In the genomic region with DNA sequence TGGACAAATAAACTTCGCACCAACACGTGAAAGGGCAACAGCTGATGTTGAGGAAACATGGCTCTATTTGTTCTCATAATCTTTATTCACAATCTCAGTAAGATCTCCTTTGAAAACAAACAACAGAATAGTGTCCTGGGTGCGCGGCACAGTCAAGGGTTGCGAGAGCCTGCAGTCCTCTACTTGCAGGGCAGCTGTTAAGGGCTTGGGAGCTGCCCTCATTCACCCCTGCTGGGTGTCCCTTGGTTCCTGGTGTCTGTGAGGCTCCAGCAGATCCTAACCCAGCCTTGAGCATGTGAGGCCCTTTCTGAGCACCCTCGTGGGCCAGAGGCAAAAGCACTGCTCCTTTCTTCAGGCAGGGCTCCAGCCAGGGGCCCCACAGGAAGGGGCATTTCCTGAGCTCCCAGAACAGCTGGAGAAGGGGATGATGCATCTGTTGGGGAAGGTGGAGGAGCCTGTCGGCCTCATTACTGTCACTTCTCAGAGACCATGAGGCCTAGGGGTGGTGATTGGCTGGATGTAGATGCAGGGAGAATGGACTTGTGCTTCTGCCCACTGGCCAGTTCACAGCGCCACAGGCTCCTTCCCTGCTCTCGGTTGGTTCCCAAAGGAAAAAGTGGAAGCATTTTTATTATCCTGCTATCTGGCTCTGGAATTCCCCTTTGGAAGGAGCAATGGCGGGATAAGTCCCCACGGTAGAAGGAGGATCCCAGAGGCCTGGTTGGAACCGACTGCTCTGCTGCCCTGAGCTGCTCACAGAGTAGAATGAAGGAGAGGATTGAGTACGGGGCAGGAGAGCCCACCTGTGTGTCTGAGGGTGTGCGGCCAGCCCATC, we compare ENCODE assay signal across 13 cellular contexts. TPM values are rescaled to one million over a fixed set of nuclear protein-coding genes. Genes with fewer than 3 reads are reported as not detected.
DNase-seq lines count a peak whose midpoint lies in the region; ATAC-seq, FAIRE-seq and TF ChIP-seq lines count a peak whose summit lies in the region.
"Had no signal": no experiment of that assay in that cellular context is flagged by ENCODE, and none has a peak within 500 bp of the region (broad histone marks: within the 10 kb centered on the region; RNA-seq: fewer than 3 reads in every experiment).

No MANE protein-coding gene starts in this region.

- H3K27ac Mint-ChIP-seq in activated CD8-positive, alpha-beta memory T cell treated with anti-CD3 and anti-CD28 coated beads, Interleukin-2, amount 10 ng/mL, durations not matched to agents 7 days and 5 days: no peak overlapping the region
- H3K27ac Mint-ChIP-seq in stimulated activated effector memory CD8-positive, alpha-beta T cell treated with anti-CD3 and anti-CD28 coated beads, Interleukin-12 subunit alpha, Interleukin-12 subunit beta, amount 100 ng/mL, for 72 hours: no peak overlapping the region
- H3K27ac Mint-ChIP-seq: activated T-helper 1 cell treated with anti-CD3 and anti-CD28 coated beads, Interleukin-12 subunit alpha, Interleukin-12 subunit beta, Interleukin-2, Interleukin-4 antibody, amounts not matched to agents 30 ng/mL and 10 ng/mL and 1 ng/mL, durations not matched to agents 14 hours and 24 hours and 36 hours had no signal

- H3K4me3 Mint-ChIP-seq in activated CD8-positive, alpha-beta memory T cell treated with anti-CD3 and anti-CD28 coated beads, Interleukin-2, amount 10 ng/mL, durations not matched to agents 7 days and 5 days: no peak overlapping the region
- no peak overlapping the region for H3K4me3 Mint-ChIP-seq in stimulated activated effector memory CD8-positive, alpha-beta T cell treated with anti-CD3 and anti-CD28 coated beads, Interleukin-12 subunit alpha, Interleukin-12 subunit beta, amount 100 ng/mL, for 72 hours
- H3K4me3 Mint-ChIP-seq: activated T-helper 1 cell treated with anti-CD3 and anti-CD28 coated beads, Interleukin-12 subunit alpha, Interleukin-12 subunit beta, Interleukin-2, Interleukin-4 antibody, amounts not matched to agents 30 ng/mL and 10 ng/mL and 1 ng/mL, durations not matched to agents 14 hours and 24 hours and 36 hours had no signal

- H3K9ac ChIP-seq in Loucy (ENCODE audit: low read depth, low read length, poor library complexity, severe bottlenecking): no peak overlapping the region

- H3K4me1 ChIP-seq in Loucy (ENCODE audit: insufficient read depth, low read length, poor library complexity, severe bottlenecking): peaks cover 5% of the 10 kb centered on the region
- H3K4me1 ChIP-seq: foreskin keratinocyte had no signal

- H3K4me3 ChIP-seq in Loucy (ENCODE audit: low read length, poor library complexity, severe bottlenecking) (no peak overlapping the region), fibroblast of villous mesenchyme (ENCODE audit: low read depth, low read length) (no peak overlapping the region)
- H3K4me3 ChIP-seq: left ventricle myocardium inferior had no signal

- no peaks in the 10 kb centered on the region for H3K9me3 Mint-ChIP-seq in activated CD8-positive, alpha-beta memory T cell treated with anti-CD3 and anti-CD28 coated beads, Interleukin-2, amount 10 ng/mL, durations not matched to agents 7 days and 5 days (ENCODE audit: low read depth)
- no peaks in the 10 kb centered on the region for H3K9me3 Mint-ChIP-seq in stimulated activated effector memory CD8-positive, alpha-beta T cell treated with anti-CD3 and anti-CD28 coated beads, Interleukin-12 subunit alpha, Interleukin-12 subunit beta, amount 100 ng/mL, for 72 hours
- H3K9me3 Mint-ChIP-seq: activated T-helper 1 cell treated with anti-CD3 and anti-CD28 coated beads, Interleukin-12 subunit alpha, Interleukin-12 subunit beta, Interleukin-2, Interleukin-4 antibody, amounts not matched to agents 30 ng/mL and 10 ng/mL and 1 ng/mL, durations not matched to agents 14 hours and 24 hours and 36 hours had no signal

- no peaks in the 10 kb centered on the region for H3F3A ChIP-seq in Loucy (ENCODE audit: low read depth)

- TF ChIP-seq CTCF in Loucy (conservative IDR thresholded peaks at IDR 0.05; ENCODE audit: low read length): no peak
- no peak for TF ChIP-seq CTCF in fibroblast of villous mesenchyme (IDR thresholded peaks at IDR 0.05; ENCODE audit: insufficient read depth, low read depth, low read length)

- peak; percentile 34 for DNase-seq in activated CD8-positive, alpha-beta memory T cell treated with anti-CD3 and anti-CD28 coated beads, Interleukin-2, amount 10 ng/mL, durations not matched to agents 7 days and 5 days
- no peak for DNase-seq in activated CD8-positive, alpha-beta memory T cell treated with anti-CD3 and anti-CD28 coated beads, Interleukin-2, amount 50 U/mL, for 4 hours
- DNase-seq in fibroblast of villous mesenchyme (ENCODE audit: low read depth): peak; percentile 48
- DNase-seq in stimulated activated effector memory CD8-positive, alpha-beta T cell treated with anti-CD3 and anti-CD28 coated beads, Interleukin-12 subunit alpha, Interleukin-12 subunit beta, amount 100 ng/mL, for 72 hours (ENCODE audit: low spot score in 2 of 2): peak; percentile 0 to 42
- DNase-seq in SK-N-DZ (ENCODE audit: low spot score): no peak
- DNase-seq in HTR-8/SVneo (ENCODE audit: insufficient read length, low spot score): no peak
- DNase-seq: foreskin keratinocyte, left ventricle myocardium inferior, NCI-H748 treated with DMSO at 0.1 percent for 48 hours, SW 1271 had no signal

- no peak for ATAC-seq in activated CD8-positive, alpha-beta memory T cell treated with anti-CD3 and anti-CD28 coated beads, Interleukin-2, amount 10 ng/mL, durations not matched to agents 7 days and 5 days
- no peak for ATAC-seq in stimulated activated effector memory CD8-positive, alpha-beta T cell treated with anti-CD3 and anti-CD28 coated beads, Interleukin-12 subunit alpha, Interleukin-12 subunit beta, amount 100 ng/mL, for 72 hours
- no peak for ATAC-seq in HG03280 (IDR thresholded peaks at IDR 0.05; ENCODE audit: unreplicated experiment)
- ATAC-seq: foreskin keratinocyte had no signal

- no peaks in the 10 kb centered on the region for H3K9me3 ChIP-seq in Loucy (ENCODE audit: insufficient read depth, low read depth, low read length)
- H3K9me3 ChIP-seq: left ventricle myocardium inferior had no signal

- peak overlapping the region; percentile 71 for H2AFZ ChIP-seq in Loucy (ENCODE audit: low read length)

- H4K20me1 ChIP-seq in Loucy (ENCODE audit: insufficient read depth, low read length, poor library complexity, severe bottlenecking): no peaks in the 10 kb centered on the region

- H3K9me2 ChIP-seq in Loucy (replicated peaks; ENCODE audit: low read depth, low read length): no peaks in the 10 kb centered on the region

- H3K27me3 ChIP-seq in Loucy (ENCODE audit: insufficient read depth, low read length, poor library complexity, severe bottlenecking): no peaks in the 10 kb centered on the region

- CTCF ChIA-PET in activated CD8-positive, alpha-beta memory T cell treated with anti-CD3 and anti-CD28 coated beads, Interleukin-2, amount 10 ng/mL, durations not matched to agents 7 days and 5 days (lab: Charles Lee): no interaction called here

- H3K79me2 ChIP-seq in Loucy (ENCODE audit: insufficient read depth, low read length): no peaks in the 10 kb centered on the region

- FAIRE-seq in HTR-8/SVneo (lab: Jason Lieb, UNC): no peak

- H3K36me3 Mint-ChIP-seq in activated CD8-positive, alpha-beta memory T cell treated with anti-CD3 and anti-CD28 coated beads, Interleukin-2, amount 10 ng/mL, durations not matched to agents 7 days and 5 days: no peaks in the 10 kb centered on the region
- H3K36me3 Mint-ChIP-seq in stimulated activated effector memory CD8-positive, alpha-beta T cell treated with anti-CD3 and anti-CD28 coated beads, Interleukin-12 subunit alpha, Interleukin-12 subunit beta, amount 100 ng/mL, for 72 hours: no peaks in the 10 kb centered on the region

- no peak overlapping the region for H3K4me2 ChIP-seq in Loucy (ENCODE audit: low read depth, low read length, poor library complexity, severe bottlenecking)

- peaks cover 30% of the 10 kb centered on the region for H3K4me1 Mint-ChIP-seq in activated CD8-positive, alpha-beta memory T cell treated with anti-CD3 and anti-CD28 coated beads, Interleukin-2, amount 10 ng/mL, durations not matched to agents 7 days and 5 days
- H3K4me1 Mint-ChIP-seq in stimulated activated effector memory CD8-positive, alpha-beta T cell treated with anti-CD3 and anti-CD28 coated beads, Interleukin-12 subunit alpha, Interleukin-12 subunit beta, amount 100 ng/mL, for 72 hours: peaks cover 26% of the 10 kb centered on the region

- H3K27me3 Mint-ChIP-seq in activated CD8-positive, alpha-beta memory T cell treated with anti-CD3 and anti-CD28 coated beads, Interleukin-2, amount 10 ng/mL, durations not matched to agents 7 days and 5 days: no peaks in the 10 kb centered on the region

- no peaks in the 10 kb centered on the region for H3K36me3 ChIP-seq in Loucy (ENCODE audit: insufficient read depth, low read length)
- H3K36me3 ChIP-seq: left ventricle myocardium inferior had no signal

RNA-seq across cellular contexts. Expression of gene KLF13, which starts 51.9 kb away (rescaled TPM):
- total RNA-seq in activated CD8-positive, alpha-beta memory T cell treated with anti-CD3 and anti-CD28 coated beads, Interleukin-2, amount 10 ng/mL, durations not matched to agents 7 days and 5 days: 100 to 1,000 TPM; 163 to 206 TPM
- total RNA-seq in fibroblast of villous mesenchyme: 13.8 and 25.4 TPM in 2 replicates
- 65.3 and 76.1 TPM in 2 replicates for polyA plus RNA-seq in SK-N-DZ (2014; cell fraction: cytosol; rRNA removed)
- polyA plus RNA-seq in SK-N-DZ (2014; cell fraction: nucleus; rRNA removed): 26.8 and 37.7 TPM in 2 replicates

Comparison
In these comparisons a context has a peak if more than half of its experiments do, and no peak if none do; other contexts are left out.
1. DNase-seq: peak in activated CD8-positive, alpha-beta memory T cell treated with anti-CD3 and anti-CD28 coated beads, Interleukin-2, amount 10 ng/mL, durations not matched to agents 7 days and 5 days (single experiment), fibroblast of villous mesenchyme (single experiment) and stimulated activated effector memory CD8-positive, alpha-beta T cell treated with anti-CD3 and anti-CD28 coated beads, Interleukin-12 subunit alpha, Interleukin-12 subunit beta, amount 100 ng/mL, for 72 hours (2 of 2); none in activated CD8-positive, alpha-beta memory T cell treated with anti-CD3 and anti-CD28 coated beads, Interleukin-2, amount 50 U/mL, for 4 hours (single experiment), SK-N-DZ (single experiment) and HTR-8/SVneo (single experiment).